Comparison of ENCODE assay signal across 14 cellular contexts in the genomic region with DNA sequence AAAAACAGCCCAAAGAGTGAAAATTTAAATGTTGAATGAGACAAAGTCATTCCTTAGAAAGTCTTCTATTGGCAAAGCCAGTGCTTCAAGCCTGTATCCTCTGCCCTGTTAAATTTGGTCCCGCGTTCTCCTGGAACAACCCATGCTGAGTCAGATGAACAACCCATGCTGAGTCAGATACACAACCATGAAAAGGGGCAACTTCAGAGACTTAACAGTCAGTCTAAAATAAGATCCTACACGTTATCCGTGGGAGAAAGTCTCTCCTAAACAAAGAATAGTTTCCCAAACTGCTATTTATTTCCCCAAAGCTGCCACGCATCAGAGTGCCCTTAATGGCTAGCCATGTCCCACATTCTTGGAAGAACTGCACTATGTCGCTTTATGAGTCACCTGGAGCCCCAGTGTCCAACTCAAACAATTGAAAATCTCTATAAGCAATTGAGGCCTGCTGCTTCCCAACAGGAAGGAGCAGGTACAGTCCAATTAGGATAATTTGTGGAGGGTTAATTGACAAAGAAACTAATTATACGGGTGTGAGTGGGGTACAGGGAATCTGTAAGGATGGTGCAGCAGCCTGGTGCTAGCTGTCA.
A peak's percentile ranks its signal among the peaks of the same experiment; 100 is the strongest.
DNase-seq lines count a peak whose midpoint lies in the region; ATAC-seq, FAIRE-seq and TF ChIP-seq lines count a peak whose summit lies in the region.
"Had no signal": no experiment of that assay in that cellular context is flagged by ENCODE, and none has a peak within 500 bp of the region (broad histone marks: within the 10 kb centered on the region; RNA-seq: fewer than 3 reads in every experiment).

No MANE protein-coding gene starts in this region.

- peak overlapping the region; percentile 41; the same call in 1 of the 2 replicates for H2BK120ac ChIP-seq in IMR-90 (ENCODE audit: low read depth, low read length)

- no peak overlapping the region for H3K18ac ChIP-seq in IMR-90 (ENCODE audit: low read depth, low read length)

- peak overlapping the region; percentile 24 for H3K4ac ChIP-seq in IMR-90 (ENCODE audit: low read depth, low read length)

- H3K79me2 ChIP-seq in K562 (ENCODE audit: control insufficient read depth, insufficient read depth, low read length) = no peaks in the 10 kb centered on the region

- peak; percentile 61 for DNase-seq in AG10803 (ENCODE audit: low read depth)
- DNase-seq in IMR-90 = peak; percentile 86
- DNase-seq in K562 (ENCODE audit: extremely low read depth in 1 of 4, low spot score in 3 of 4) = no peak
- DNase-seq in kidney glomerular epithelial cell (lab: John Stamatoyannopoulos, UW) = peak; percentile 52
- no peak for DNase-seq in stimulated activated CD4-positive, alpha-beta T cell treated with anti-CD3 and anti-CD28 coated beads, Interleukin-2, amount 100 ng/mL, for 48 hours
- DNase-seq: AML-193; NCI-H187 treated with DMSO at 0.1 percent for 48 hours; NCI-H510A; stimulated activated CD4-positive, alpha-beta T cell treated with anti-CD3 and anti-CD28 coated beads, Interleukin-15, amount 100 ng/mL, for 24 hours had no signal

- intact Hi-C loops in IMR-90 (cut with micrococcal nuclease) = no loop called here
- intact Hi-C loops in K562 (cut with micrococcal nuclease) = no loop called here

- H3K27ac ChIP-seq in IMR-90 (ENCODE audit: insufficient read depth, low read length) (no peak overlapping the region), K562 (ENCODE audit: extremely low read depth, low read depth, low read length) (no peak overlapping the region)
- H3K27ac ChIP-seq: vagina had no signal

- 20% methylated on average over 5 of the region's 7 CpGs; no CpG with 5 or more reads in 1 of the 2 experiments for WGBS in IMR-90 (ENCODE audit: extremely low coverage in 2 of 2, insufficient read length in 1 of 2), 2 experiments
- WGBS in K562 (ENCODE audit: insufficient coverage, low coverage, missing lambda C conversion rate) = 2% methylated on average over 7 of the region's 7 CpGs

- FAIRE-seq in K562 (lab: Jason Lieb, UNC) = no peak
- FAIRE-seq: TTC549 had no signal

- ATAC-seq in IMR-90 (ENCODE audit: low read depth) = peak; percentile 91
- ATAC-seq in K562 = no peak
- no peak for ATAC-seq in HG03139 (IDR thresholded peaks at IDR 0.05; ENCODE audit: unreplicated experiment)
- no peak for ATAC-seq in HG03432 (IDR thresholded peaks at IDR 0.05; ENCODE audit: unreplicated experiment)
- no peak for ATAC-seq in HG03520 (IDR thresholded peaks at IDR 0.05; ENCODE audit: unreplicated experiment)

- H3K79me1 ChIP-seq in IMR-90 (ENCODE audit: low read depth in 1 of 2, low read length in 2 of 2) = no peaks in the 10 kb centered on the region

- no peak overlapping the region for H3K9ac ChIP-seq in IMR-90 (ENCODE audit: low read depth, low read length)
- no peak overlapping the region for H3K9ac ChIP-seq in K562 (ENCODE audit: insufficient read depth in 1 of 2, low read depth in 2 of 2, low read length in 2 of 2)

- peak overlapping the region in 1 of 2 experiments; percentile 18; a peak in 1 of 4 replicates for H4K8ac ChIP-seq in IMR-90 (ENCODE audit: low read depth in 2 of 2, low read length in 2 of 2)

- no peak overlapping the region for H3K4me3 ChIP-seq in AG10803 (ENCODE audit: low read length)
- no peak overlapping the region for H3K4me3 ChIP-seq in IMR-90 (ENCODE audit: insufficient read depth, low read depth, low read length)
- H3K4me3 ChIP-seq in K562 = no peak overlapping the region
- H3K4me3 ChIP-seq: vagina had no signal

- BruUV-seq in IMR-90 (replicated peaks; lab: Mats Ljungman, UMichigan) = no TSS peak
- BruUV-seq in K562 (replicated peaks; lab: Mats Ljungman, UMichigan) = no TSS peak

- no peak overlapping the region for H2BK5ac ChIP-seq in IMR-90 (ENCODE audit: low read depth, low read length, poor library complexity, severe bottlenecking)

- H3K4me1 ChIP-seq in IMR-90 (ENCODE audit: control insufficient read depth, insufficient read depth, low read length) = 0 out of 2 replicates have a peak, but pooled peaks cover 1% of the 10 kb centered on the region
- peaks cover 0 to 7% of the 10 kb centered on the region in 2 experiments; a peak in 3 of 5 replicates for H3K4me1 ChIP-seq in K562 (replicated peaks in 1 of 2; ENCODE audit: control insufficient read depth in 2 of 2, insufficient read depth in 2 of 2, low read length in 2 of 2)
- H3K4me1 ChIP-seq: vagina had no signal

- H3K14ac ChIP-seq in IMR-90 (replicated peaks; ENCODE audit: low read depth, low read length) = no peak overlapping the region

- TF ChIP-seq POLR2A in IMR-90 (IDR thresholded peaks at IDR 0.05; ENCODE audit: low read depth, low read length) (no peak), K562 (conservative IDR thresholded peaks at IDR 0.05) (no peak)

- H2AK9ac ChIP-seq in IMR-90 (replicated peaks; ENCODE audit: low read depth, low read length, poor library complexity) = no peak overlapping the region

- POLR2A ChIA-PET in IMR-90 (lab: Charles Lee; ENCODE audit: unreplicated experiment) (no interaction called here), K562 (lab: Yijun Ruan, JAX) (interaction anchor here (1.0 kb wide), 1 partner anchor 13 kb away, joined by 3 read pairs; no protein-coding TSS in a partner anchor)

- in situ Hi-C loops in IMR-90 (cut with MboI; ENCODE audit: low sequenced_read_pairs) (no loop called here), K562 (cut with MboI) (no loop called here)

- H2BK20ac ChIP-seq in IMR-90 (ENCODE audit: low read depth, low read length) = peak overlapping the region; percentile 61; the same call in 1 of the 2 replicates

- no peak for TF ChIP-seq CTCF in AG10803 (conservative IDR thresholded peaks at IDR 0.05; ENCODE audit: low read length)
- TF ChIP-seq CTCF in IMR-90 (conservative IDR thresholded peaks at IDR 0.05; ENCODE audit: low read depth, low read length) = no peak
- no peak for TF ChIP-seq CTCF in K562 (IDR thresholded peaks at IDR 0.05 in 2 of 3, conservative IDR thresholded peaks at IDR 0.05 in 1 of 3; ENCODE audit: insufficient read depth in 2 of 3, low read depth in 1 of 3, low read length in 3 of 3)

- H4K5ac ChIP-seq in IMR-90 (ENCODE audit: low read depth, low read length) = no peak overlapping the region

- peak overlapping the region; percentile 9; the same call in 1 of the 3 replicates for H2BK15ac ChIP-seq in IMR-90 (ENCODE audit: low read depth, low read length)

- peak overlapping the region; percentile 35 for H2AFZ ChIP-seq in IMR-90 (replicated peaks; ENCODE audit: low read length, poor library complexity)
- no peak overlapping the region for H2AFZ ChIP-seq in K562 (ENCODE audit: low read depth, low read length)

- H3K36me3 ChIP-seq in IMR-90 (ENCODE audit: control insufficient read depth, insufficient read depth, low read length) (no peaks in the 10 kb centered on the region), K562 (ENCODE audit: control insufficient read depth, insufficient read depth, low read length) (no peaks in the 10 kb centered on the region)
- H3K36me3 ChIP-seq: vagina had no signal

- no peak overlapping the region for H4K91ac ChIP-seq in IMR-90 (ENCODE audit: insufficient read depth, low read depth, low read length)

- peaks cover 4% of the 10 kb centered on the region; the same call in 1 of the 2 replicates for H3K9me1 ChIP-seq in IMR-90 (ENCODE audit: insufficient read depth, low read length)
- H3K9me1 ChIP-seq in K562 (ENCODE audit: control insufficient read depth, insufficient read depth, low read length) = no peaks in the 10 kb centered on the region

- no peaks in the 10 kb centered on the region for H3K27me3 ChIP-seq in IMR-90 (ENCODE audit: control insufficient read depth, insufficient read depth, low read length)
- peaks cover 35 to 66% of the 10 kb centered on the region in 2 experiments for H3K27me3 ChIP-seq in K562 (ENCODE audit: control insufficient read depth in 2 of 2, insufficient read depth in 2 of 2, low read length in 2 of 2)
- H3K27me3 ChIP-seq: vagina had no signal

- CTCF ChIA-PET in IMR-90 (lab: Yijun Ruan, JAX) (no interaction called here), K562 (lab: Yijun Ruan, JAX; ENCODE audit: low intra/inter-chr PET ratio) (no interaction called here)

- H4K20me1 ChIP-seq in IMR-90 (ENCODE audit: insufficient read depth, low read length) (no peaks in the 10 kb centered on the region), K562 (replicated peaks; ENCODE audit: control insufficient read depth, insufficient read depth, low read length) (no peaks in the 10 kb centered on the region)

- peak overlapping the region; percentile 53; the same call in 1 of the 2 replicates for H2AK5ac ChIP-seq in IMR-90 (ENCODE audit: low read depth, low read length)

- H3K9me3 ChIP-seq in IMR-90 (ENCODE audit: control insufficient read depth, insufficient read depth, low read length) (no peaks in the 10 kb centered on the region), K562 (replicated peaks; ENCODE audit: control insufficient read depth, insufficient read depth, low read depth, low read length) (no peaks in the 10 kb centered on the region)
- H3K9me3 ChIP-seq: vagina had no signal

- no peak for TF ChIP-seq EP300 in K562 (IDR thresholded peaks at IDR 0.05; ENCODE audit: low read length)

- H3K56ac ChIP-seq in IMR-90 (ENCODE audit: extremely low read depth, insufficient read depth, low read length) = no peak overlapping the region

- dilution Hi-C loops in IMR-90 (cut with HindIII; ENCODE audit: low sequenced_read_pairs, unreplicated experiment) = no loop called here

- TF ChIP-seq RAD21 in IMR-90 (IDR thresholded peaks at IDR 0.05; ENCODE audit: low read length) (no peak), K562 (CRISPR knock-in tag; conservative IDR thresholded peaks at IDR 0.05 in 1 of 2, IDR thresholded peaks at IDR 0.05 in 1 of 2) (no peak)

- H3K4me2 ChIP-seq in IMR-90 (ENCODE audit: low read depth, low read length) = no peak overlapping the region
- H3K4me2 ChIP-seq in K562 (ENCODE audit: insufficient read depth, low read length) = no peak overlapping the region

- H3K23ac ChIP-seq in IMR-90 (ENCODE audit: low read depth, low read length) = no peak overlapping the region

TF ChIP-seq in IMR-90, 13 proteins besides CTCF, POLR2A, EP300 and RAD21:
- peak; percentile 61 for TF ChIP-seq FOS (IDR thresholded peaks at IDR 0.05; ENCODE audit: low read depth, low read length)
- no peak for TF ChIP-seq RCOR1 (IDR thresholded peaks at IDR 0.05; ENCODE audit: insufficient replicate concordance, low read length)
- peak; percentile 82 for TF ChIP-seq MAFK (IDR thresholded peaks at IDR 0.05; ENCODE audit: low read depth, low read length)
- no peak for TF ChIP-seq CEBPB (IDR thresholded peaks at IDR 0.05; ENCODE audit: low read depth, low read length)
- peak; percentile 15; the same call in 1 of the 2 replicates for TF ChIP-seq NFE2L2 (IDR thresholded peaks at IDR 0.05; ENCODE audit: low read depth, low read length)

TF ChIP-seq in K562, 482 proteins besides CTCF, POLR2A, EP300 and RAD21 (continues in another document):
- peak; percentile 69 for TF ChIP-seq FOSL1 (tag; conservative IDR thresholded peaks at IDR 0.05)
- peak; percentile 35; the same call in 1 of the 2 replicates for TF ChIP-seq C11orf30 (IDR thresholded peaks at IDR 0.05; ENCODE audit: low read depth)
- peak; percentile 16; the same call in 1 of the 2 replicates for TF ChIP-seq MAFK (IDR thresholded peaks at IDR 0.05; ENCODE audit: low read length)

Comparison
In these comparisons a context has a peak if more than half of its experiments do, and no peak if none do; other contexts are left out.
1. DNase-seq: peak in AG10803 (single experiment), IMR-90 (single experiment) and kidney glomerular epithelial cell (single experiment); none in K562 (0 of 4) and stimulated activated CD4-positive, alpha-beta T cell treated with anti-CD3 and anti-CD28 coated beads, Interleukin-2, amount 100 ng/mL, for 48 hours (0 of 2).